In genomic region chr12:125220404-125221273, GRCh38 we compare ENCODE assay signal across 14 cellular contexts. TPM values are rescaled to one million over a fixed set of nuclear protein-coding genes. Genes with fewer than 3 reads are reported as not detected.
DNase-seq lines count a peak whose midpoint lies in the region; ATAC-seq and TF ChIP-seq lines count a peak whose summit lies in the region.
"Had no signal": no experiment of that assay in that cellular context is flagged by ENCODE, and none has a peak within 500 bp of the region (broad histone marks: within the 10 kb centered on the region; RNA-seq: fewer than 3 reads in every experiment).

No MANE protein-coding gene starts in this region.

- DNase-seq in natural killer cell treated with Interleukin-12 subunit alpha and Interleukin-12 subunit beta and Interleukin-15 and Interleukin-18, amount 100 ng/mL, for 72 hours (ENCODE audit: low spot score) = no peak
- DNase-seq in natural killer cell (no peak), NCI-H510A treated with DMSO at 0.1 percent for 48 hours (lab: John Stamatoyannopoulos, UW) (peak; percentile 74), dorsolateral prefrontal cortex (peak in 2 of 10 donors; percentile 40 to 47), upper lobe of left lung (no peak), mesothelial cell of epicardium (ENCODE audit: low spot score in 2 of 2, unreplicated experiment in 2 of 2) (no peak)
- DNase-seq: activated CD8-positive, alpha-beta memory T cell treated with anti-CD3 and anti-CD28 coated beads, Interleukin-2, amount 10 ng/mL, durations not matched to agents 7 days and 5 days; BE2C; GF-D8; kidney glomerular epithelial cell; OCI-M1 had no signal

- H3K4me3 ChIP-seq in dorsolateral prefrontal cortex (no peak overlapping the region), upper lobe of left lung (no peak overlapping the region)

- H3K4me3 Mint-ChIP-seq in natural killer cell treated with Interleukin-12 subunit alpha and Interleukin-12 subunit beta and Interleukin-15 and Interleukin-18, amount 100 ng/mL, for 72 hours = no peak overlapping the region
- H3K4me3 Mint-ChIP-seq in natural killer cell (no peak overlapping the region), mesothelial cell of epicardium (no peak overlapping the region)
- H3K4me3 Mint-ChIP-seq: activated CD8-positive, alpha-beta memory T cell treated with anti-CD3 and anti-CD28 coated beads, Interleukin-2, amount 10 ng/mL, durations not matched to agents 7 days and 5 days had no signal

- H3K27ac ChIP-seq in dorsolateral prefrontal cortex = peak overlapping the region in 50 of 59 donors; percentile 1 to 79 (median 54)
- H3K27ac ChIP-seq in upper lobe of left lung = no peak overlapping the region

- H3K9me3 Mint-ChIP-seq in natural killer cell treated with Interleukin-12 subunit alpha and Interleukin-12 subunit beta and Interleukin-15 and Interleukin-18, amount 100 ng/mL, for 72 hours = no peaks in the 10 kb centered on the region
- H3K9me3 Mint-ChIP-seq in natural killer cell (no peaks in the 10 kb centered on the region), mesothelial cell of epicardium (peaks cover 3% of the 10 kb centered on the region)

- H3K36me3 Mint-ChIP-seq in natural killer cell treated with Interleukin-12 subunit alpha and Interleukin-12 subunit beta and Interleukin-15 and Interleukin-18, amount 100 ng/mL, for 72 hours = no peaks in the 10 kb centered on the region
- no peaks in the 10 kb centered on the region for H3K36me3 Mint-ChIP-seq in natural killer cell
- H3K36me3 Mint-ChIP-seq in mesothelial cell of epicardium = no peaks in the 10 kb centered on the region
- H3K36me3 Mint-ChIP-seq: activated CD8-positive, alpha-beta memory T cell treated with anti-CD3 and anti-CD28 coated beads, Interleukin-2, amount 10 ng/mL, durations not matched to agents 7 days and 5 days had no signal

- TF ChIP-seq CTCF in natural killer cell (IDR thresholded peaks at IDR 0.05) (no peak), dorsolateral prefrontal cortex (IDR thresholded peaks at IDR 0.05 in 54 of 56, conservative IDR thresholded peaks at IDR 0.05 in 2 of 56; ENCODE audit: low read depth in 1 of 56, partially characterized antibody in 56 of 56) (no peak), upper lobe of left lung (IDR thresholded peaks at IDR 0.05) (no peak), mesothelial cell of epicardium (IDR thresholded peaks at IDR 0.05; ENCODE audit: unreplicated experiment) (no peak)

- H3K27ac Mint-ChIP-seq in natural killer cell treated with Interleukin-12 subunit alpha and Interleukin-12 subunit beta and Interleukin-15 and Interleukin-18, amount 100 ng/mL, for 72 hours = no peak overlapping the region
- no peak overlapping the region for H3K27ac Mint-ChIP-seq in natural killer cell
- no peak overlapping the region for H3K27ac Mint-ChIP-seq in mesothelial cell of epicardium
- H3K27ac Mint-ChIP-seq: activated CD8-positive, alpha-beta memory T cell treated with anti-CD3 and anti-CD28 coated beads, Interleukin-2, amount 10 ng/mL, durations not matched to agents 7 days and 5 days had no signal

- WGBS in upper lobe of left lung, 2 donors = 68 to 77% methylated on average over 10 to 16 of the region's 16 CpGs

- H3K36me3 ChIP-seq in upper lobe of left lung = no peaks in the 10 kb centered on the region
- H3K36me3 ChIP-seq: BE2C had no signal

- TF ChIP-seq EP300 in upper lobe of left lung (IDR thresholded peaks at IDR 0.05) = no peak

- no peak for TF ChIP-seq POLR2A in upper lobe of left lung (IDR thresholded peaks at IDR 0.05)

- no peaks in the 10 kb centered on the region for H3K4me1 ChIP-seq in upper lobe of left lung
- H3K4me1 ChIP-seq: BE2C had no signal

- peaks cover 0 to 4% (median 0%) of the 10 kb centered on the region in 45 donors for H3K27me3 ChIP-seq in dorsolateral prefrontal cortex
- no peaks in the 10 kb centered on the region for H3K27me3 ChIP-seq in upper lobe of left lung

- peak; percentile 5 to 48 for ATAC-seq in natural killer cell treated with Interleukin-12 subunit alpha and Interleukin-12 subunit beta and Interleukin-15 and Interleukin-18, amount 100 ng/mL, for 72 hours
- ATAC-seq in natural killer cell = no peak
- ATAC-seq in upper lobe of left lung (ENCODE audit: low FRiP score in 2 of 2) = no peak
- ATAC-seq in HG02610 (IDR thresholded peaks at IDR 0.05; ENCODE audit: unreplicated experiment) = no peak
- ATAC-seq in GM21786 (IDR thresholded peaks at IDR 0.05; ENCODE audit: unreplicated experiment) = no peak
- ATAC-seq: activated CD8-positive, alpha-beta memory T cell treated with anti-CD3 and anti-CD28 coated beads, Interleukin-2, amount 10 ng/mL, durations not matched to agents 7 days and 5 days had no signal

- peaks cover 2 to 4% of the 10 kb centered on the region in 2 donors for H3K4me1 Mint-ChIP-seq in natural killer cell treated with Interleukin-12 subunit alpha and Interleukin-12 subunit beta and Interleukin-15 and Interleukin-18, amount 100 ng/mL, for 72 hours (ENCODE audit: low read depth in 2 of 2)
- H3K4me1 Mint-ChIP-seq in natural killer cell (no peaks in the 10 kb centered on the region), mesothelial cell of epicardium (no peaks in the 10 kb centered on the region)
- H3K4me1 Mint-ChIP-seq: activated CD8-positive, alpha-beta memory T cell treated with anti-CD3 and anti-CD28 coated beads, Interleukin-2, amount 10 ng/mL, durations not matched to agents 7 days and 5 days had no signal

- H3K9me3 ChIP-seq in upper lobe of left lung = no peaks in the 10 kb centered on the region
- H3K9me3 ChIP-seq: BE2C had no signal

- peaks cover 19 to 22% of the 10 kb centered on the region in 2 donors for H3K27me3 Mint-ChIP-seq in natural killer cell treated with Interleukin-12 subunit alpha and Interleukin-12 subunit beta and Interleukin-15 and Interleukin-18, amount 100 ng/mL, for 72 hours
- H3K27me3 Mint-ChIP-seq in natural killer cell (ENCODE audit: low read depth in 2 of 2) (peaks cover 12 to 20% of the 10 kb centered on the region in 2 donors), mesothelial cell of epicardium (ENCODE audit: low read depth) (peaks cover 37% of the 10 kb centered on the region)

- intact Hi-C loops in natural killer cell (cut with micrococcal nuclease) = no loop called here
- intact Hi-C loops in dorsolateral prefrontal cortex (cut with DNase I) = no loop called here

RNA-seq across cellular contexts. Expression of gene TMEM132B, which starts 34.5 kb away (rescaled TPM):
- total RNA-seq in natural killer cell treated with Interleukin-12 subunit alpha and Interleukin-12 subunit beta and Interleukin-15 and Interleukin-18, amount 100 ng/mL, for 72 hours = not detected
- total RNA-seq in natural killer cell = not detected
- total RNA-seq in dorsolateral prefrontal cortex = 100 to 1,000 TPM in 116 of 120 experiments, 10 to 100 TPM in 4; 68.9 to 223 (median 154) TPM
- total RNA-seq in upper lobe of left lung = under 1 TPM in 4 of 6 donors, not detected in 2; 0.15 to 0.46 (median 0.35) TPM
- 1.2 to 1.8 TPM (median 1.4 TPM) in 3 replicates for total RNA-seq in mesothelial cell of epicardium
- total RNA-seq: activated CD8-positive, alpha-beta memory T cell treated with anti-CD3 and anti-CD28 coated beads, Interleukin-2, amount 10 ng/mL, durations not matched to agents 7 days and 5 days; T-helper 2 cell treated with Interferon-gamma antibody and Interleukin-4, amounts not matched to agents 100 ng/mL and 5 ng/mL, for 36 hours had no signal

Comparison
In these comparisons a context has a peak if more than half of its experiments do, and no peak if none do; other contexts are left out.
1. ATAC-seq: peak in natural killer cell treated with Interleukin-12 subunit alpha and Interleukin-12 subunit beta and Interleukin-15 and Interleukin-18, amount 100 ng/mL, for 72 hours (2 of 2); none in natural killer cell (0 of 3), upper lobe of left lung (0 of 2), HG02610 (single experiment) and GM21786 (single experiment).
2. H3K27ac ChIP-seq: peak in dorsolateral prefrontal cortex (50 of 59); none in upper lobe of left lung (0 of 4).
3. RNA of gene TMEM132B, which starts 34.5 kb away (total RNA-seq): 68.9 to 223 TPM in dorsolateral prefrontal cortex; 1.2 to 1.8 TPM in mesothelial cell of epicardium, 0.15 to 0.46 TPM in upper lobe of left lung, not detected in natural killer cell treated with Interleukin-12 subunit alpha and Interleukin-12 subunit beta and Interleukin-15 and Interleukin-18, amount 100 ng/mL, for 72 hours and not detected in natural killer cell; every median in the first group is over 10 times any median in the second.